Comparison of ENCODE assay signal across 18 cellular contexts in the genomic region with DNA sequence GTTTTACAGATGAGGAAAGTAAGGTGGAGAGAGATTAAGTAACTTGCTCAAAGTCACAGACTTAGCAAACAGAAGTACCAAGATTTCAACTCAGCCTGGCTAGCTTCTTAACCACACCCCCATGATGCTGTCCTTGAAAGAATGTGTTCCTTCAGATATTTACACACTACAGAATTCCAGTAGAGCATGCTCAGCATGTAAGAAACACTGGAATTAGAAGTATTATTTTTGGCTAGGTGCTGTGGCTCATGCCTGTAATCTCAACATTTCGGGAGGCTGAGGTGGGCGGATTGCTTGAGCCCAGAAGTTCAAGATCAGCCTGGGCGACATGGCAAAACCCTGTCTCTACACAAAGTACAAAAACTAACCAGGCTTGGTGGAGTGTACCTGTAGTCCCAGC.
A peak's percentile ranks its signal among the peaks of the same experiment; 100 is the strongest.
DNase-seq lines count a peak whose midpoint lies in the region; ATAC-seq and TF ChIP-seq lines count a peak whose summit lies in the region.
"Had no signal": no experiment of that assay in that cellular context is flagged by ENCODE, and none has a peak within 500 bp of the region (broad histone marks: within the 10 kb centered on the region; RNA-seq: fewer than 3 reads in every experiment).

No MANE protein-coding gene starts in this region.

- no TSS peak for BruUV-seq in IMR-90 (replicated peaks; lab: Mats Ljungman, UMichigan)

- no peak overlapping the region for H3K4me2 ChIP-seq in IMR-90 (ENCODE audit: low read depth, low read length)

- H3K18ac ChIP-seq in IMR-90 (ENCODE audit: low read depth, low read length): no peak overlapping the region

- no peak overlapping the region for H3K14ac ChIP-seq in IMR-90 (replicated peaks; ENCODE audit: low read depth, low read length)

- H4K8ac ChIP-seq in IMR-90 (ENCODE audit: low read depth in 2 of 2, low read length in 2 of 2): no peak overlapping the region

- no peak overlapping the region for H4K5ac ChIP-seq in IMR-90 (ENCODE audit: low read depth, low read length)

- CTCF ChIA-PET in IMR-90 (lab: Yijun Ruan, JAX): interaction anchor here (0.7 kb wide), 1 partner anchor 519 kb away, joined by 4 read pairs; no protein-coding TSS in a partner anchor
- CTCF ChIA-PET in HEK293T (lab: Yijun Ruan, JAX): no interaction called here

- peaks cover 5% of the 10 kb centered on the region for H3K9me1 ChIP-seq in IMR-90 (ENCODE audit: insufficient read depth, low read length)

- dilution Hi-C loops in IMR-90 (cut with HindIII; ENCODE audit: low sequenced_read_pairs, unreplicated experiment): no loop called here

- H3K4me1 ChIP-seq in IMR-90 (ENCODE audit: control insufficient read depth, insufficient read depth, low read length): peaks cover 5% of the 10 kb centered on the region
- H3K4me1 ChIP-seq: thyroid gland had no signal

- H2AK9ac ChIP-seq in IMR-90 (replicated peaks; ENCODE audit: low read depth, low read length, poor library complexity): no peak overlapping the region

- no peaks in the 10 kb centered on the region for H3K36me3 ChIP-seq in IMR-90 (ENCODE audit: control insufficient read depth, insufficient read depth, low read length)
- H3K36me3 ChIP-seq: BE2C, thyroid gland had no signal

- no peaks in the 10 kb centered on the region for H4K20me1 ChIP-seq in IMR-90 (ENCODE audit: insufficient read depth, low read length)

- H2BK120ac ChIP-seq in IMR-90 (ENCODE audit: low read depth, low read length): no peak overlapping the region

- POLR2A ChIA-PET in IMR-90 (lab: Charles Lee; ENCODE audit: unreplicated experiment): interaction anchor here (0.7 kb wide), 1 partner anchor 135 kb away, joined by 4 read pairs; no protein-coding TSS in a partner anchor
- POLR2A ChIA-PET in HEK293T (lab: Yijun Ruan, JAX): no interaction called here

- H3K4me3 ChIP-seq in AG09309 (ENCODE audit: control insufficient read depth, low read depth, low read length) (no peak overlapping the region), IMR-90 (ENCODE audit: insufficient read depth, low read depth, low read length) (no peak overlapping the region)
- H3K4me3 ChIP-seq: thyroid gland had no signal

- H3K23ac ChIP-seq in IMR-90 (ENCODE audit: low read depth, low read length): no peak overlapping the region

- peak overlapping the region; percentile 64; the same call in 1 of the 2 replicates for H2BK20ac ChIP-seq in IMR-90 (ENCODE audit: low read depth, low read length)

- no peak overlapping the region for H3K9ac ChIP-seq in IMR-90 (ENCODE audit: low read depth, low read length)

- DNase-seq in AG09309 (ENCODE audit: low read depth) (peak; percentile 58), IMR-90 (peak; percentile 86), dedifferentiated amniotic fluid mesenchymal stem cell (ENCODE audit: extremely low spot score) (peak; percentile 81), non-pigmented ciliary epithelial cell (ENCODE audit: low read depth) (peak; percentile 78), NOMO-1 treated with dmso at 0.1 percent for 144 hours (lab: John Stamatoyannopoulos, UW; ENCODE audit: unreplicated experiment) (no peak), HEK293T (ENCODE audit: extremely low spot score) (no peak)
- no peak for DNase-seq in activated CD4-positive, CD25-positive, alpha-beta regulatory T cell (lab: John Stamatoyannopoulos, UW)
- DNase-seq: activated CD4-positive, alpha-beta T cell treated with anti-CD3 and anti-CD28 coated beads for 4 hours; activated naive CD8-positive, alpha-beta T cell treated with anti-CD3 and anti-CD28 coated beads for 36 hours; BE2C; H7; naive B cell; NCI-H1417; SIG-M5; stimulated activated CD4-positive, alpha-beta T cell treated with anti-CD3 and anti-CD28 coated beads, Interleukin-1b, Interleukin-23, amount 100 ng/mL, for 48 hours; thyroid gland had no signal

- TF ChIP-seq CTCF in AG09309 (IDR thresholded peaks at IDR 0.05; ENCODE audit: control insufficient read depth, insufficient read depth, low read depth, low read length, missing control alignments) (no peak), IMR-90 (conservative IDR thresholded peaks at IDR 0.05; ENCODE audit: low read depth, low read length) (no peak)

- no peak for TF ChIP-seq POLR2A in IMR-90 (IDR thresholded peaks at IDR 0.05; ENCODE audit: low read depth, low read length)

- in situ Hi-C loops in IMR-90 (cut with MboI; ENCODE audit: low sequenced_read_pairs): no loop called here

- H2AFZ ChIP-seq in IMR-90 (replicated peaks; ENCODE audit: low read length, poor library complexity): peak overlapping the region; percentile 64

- H4K91ac ChIP-seq in IMR-90 (ENCODE audit: insufficient read depth, low read depth, low read length): 0 out of 2 replicates have a peak overlapping the region, but pooled peaks have one; percentile 35

- no peaks in the 10 kb centered on the region for H3K27me3 ChIP-seq in IMR-90 (ENCODE audit: control insufficient read depth, insufficient read depth, low read length)
- H3K27me3 ChIP-seq: BE2C, thyroid gland had no signal

- no peaks in the 10 kb centered on the region for H3K9me3 ChIP-seq in IMR-90 (ENCODE audit: control insufficient read depth, insufficient read depth, low read length)
- H3K9me3 ChIP-seq: BE2C, thyroid gland had no signal

- peak overlapping the region; percentile 62 for H2BK5ac ChIP-seq in IMR-90 (ENCODE audit: low read depth, low read length, poor library complexity, severe bottlenecking)

- peak overlapping the region; percentile 68 for H3K27ac ChIP-seq in IMR-90 (ENCODE audit: insufficient read depth, low read length)
- H3K27ac ChIP-seq: thyroid gland had no signal

- no peak for TF ChIP-seq RAD21 in IMR-90 (IDR thresholded peaks at IDR 0.05; ENCODE audit: low read length)

- no peak overlapping the region for H2BK15ac ChIP-seq in IMR-90 (ENCODE audit: low read depth, low read length)

- peak overlapping the region; percentile 45; the same call in 1 of the 2 replicates for H2AK5ac ChIP-seq in IMR-90 (ENCODE audit: low read depth, low read length)

- intact Hi-C loops in IMR-90 (cut with micrococcal nuclease): no loop called here

- WGBS in IMR-90 (ENCODE audit: extremely low coverage in 2 of 2, insufficient read length in 1 of 2), 2 experiments: no CpG with 5 or more reads among the region's 3 CpGs

- H3K79me1 ChIP-seq in IMR-90 (ENCODE audit: low read depth in 1 of 2, low read length in 2 of 2): peaks cover 8 to 12% of the 10 kb centered on the region in 2 experiments; a peak in 3 of 4 replicates

- no peak overlapping the region for H3K56ac ChIP-seq in IMR-90 (ENCODE audit: extremely low read depth, insufficient read depth, low read length)

- no peak overlapping the region for H3K4ac ChIP-seq in IMR-90 (ENCODE audit: low read depth, low read length)

- ATAC-seq in IMR-90 (ENCODE audit: low read depth): peak; percentile 97
- no peak for ATAC-seq in GM18861 (IDR thresholded peaks at IDR 0.05; ENCODE audit: unreplicated experiment)
- ATAC-seq: esophagus mucosa had no signal

TF ChIP-seq in IMR-90, 13 proteins besides CTCF, POLR2A, EP300 and RAD21:
- no peak for TF ChIP-seq CHD1 (IDR thresholded peaks at IDR 0.05; ENCODE audit: low read depth, low read length)
- no peak for TF ChIP-seq RFX5 (IDR thresholded peaks at IDR 0.05; ENCODE audit: low read depth, low read length)
- no peak for TF ChIP-seq NFE2L2 (IDR thresholded peaks at IDR 0.05; ENCODE audit: low read depth, low read length)
- TF ChIP-seq MAFK (IDR thresholded peaks at IDR 0.05; ENCODE audit: low read depth, low read length): peak; percentile 46
- TF ChIP-seq MXI1 (IDR thresholded peaks at IDR 0.05; ENCODE audit: borderline replicate concordance, low read depth, low read length): 0 out of 2 replicates have a peak, but pooled peaks have one; percentile 24

TF ChIP-seq in HEK293T, 16 proteins besides CTCF, POLR2A, EP300 and RAD21:
- TF ChIP-seq FOXM1 (IDR thresholded peaks at IDR 0.05; ENCODE audit: borderline replicate concordance): no peak
- TF ChIP-seq ELF4 (IDR thresholded peaks at IDR 0.05): no peak
- no peak for TF ChIP-seq FOXA1 (IDR thresholded peaks at IDR 0.05)
- TF ChIP-seq NFRKB (IDR thresholded peaks at IDR 0.05): no peak
TF ChIP-seq in HEK293T: peak in this region for 0.

Comparison
In these comparisons a context has a peak if more than half of its experiments do, and no peak if none do; other contexts are left out.
1. DNase-seq: peak in AG09309 (single experiment), IMR-90 (single experiment), dedifferentiated amniotic fluid mesenchymal stem cell (single experiment) and non-pigmented ciliary epithelial cell (single experiment); none in NOMO-1 treated with dmso at 0.1 percent for 144 hours (single experiment), HEK293T (single experiment) and activated CD4-positive, CD25-positive, alpha-beta regulatory T cell (0 of 4).